Comparison of ENCODE assay signal across 8 cellular contexts in genomic region chr6:53119772-53120409, GRCh38. TPM values are rescaled to one million over a fixed set of nuclear protein-coding genes. Genes with fewer than 3 reads are reported as not detected.
DNase-seq lines count a peak whose midpoint lies in the region; ATAC-seq and TF ChIP-seq lines count a peak whose summit lies in the region.

No MANE protein-coding gene starts in this region.

- no peak overlapping the region for H2AFZ ChIP-seq in mammary epithelial cell (ENCODE audit: low read depth, low read length)

- H3K36me3 Mint-ChIP-seq in Calu3 (ENCODE audit: insufficient read depth, unreplicated experiment) = peaks cover 4% of the 10 kb centered on the region
- no peaks in the 10 kb centered on the region for H3K36me3 Mint-ChIP-seq in CD8-positive, alpha-beta memory T cell
- H3K36me3 Mint-ChIP-seq in activated CD4-positive, alpha-beta T cell treated with anti-CD3 and anti-CD28 coated beads for 36 hours (ENCODE audit: low read depth) = no peaks in the 10 kb centered on the region

- H3K4me1 Mint-ChIP-seq in Calu3 (ENCODE audit: low read depth, unreplicated experiment) = peaks cover 52% of the 10 kb centered on the region
- H3K4me1 Mint-ChIP-seq in CD8-positive, alpha-beta memory T cell = no peaks in the 10 kb centered on the region
- H3K4me1 Mint-ChIP-seq in activated CD4-positive, alpha-beta T cell treated with anti-CD3 and anti-CD28 coated beads for 36 hours = no peaks in the 10 kb centered on the region

- TF ChIP-seq CTCF in Calu3 (IDR thresholded peaks at IDR 0.05; ENCODE audit: unreplicated experiment) (no peak), mammary epithelial cell (conservative IDR thresholded peaks at IDR 0.05 in 1 of 2, IDR thresholded peaks at IDR 0.05 in 1 of 2; ENCODE audit: extremely low read depth in 1 of 2, insufficient read depth in 1 of 2, low read depth in 1 of 2, low read length in 2 of 2) (no peak)

- in situ Hi-C loops in mammary epithelial cell (cut with MboI; ENCODE audit: low sequenced_read_pairs in 2 of 2) = no loop called here

- H3K4me3 ChIP-seq in mammary epithelial cell (replicated peaks in 1 of 3; ENCODE audit: insufficient read depth in 1 of 3, low read depth in 2 of 3, low read length in 3 of 3) (no peak overlapping the region), mesendoderm (ENCODE audit: low read length) (no peak overlapping the region)
- no peak overlapping the region for H3K4me3 ChIP-seq in CD8-positive, alpha-beta memory T cell (ENCODE audit: low read length)

- H3K9me3 ChIP-seq in mammary epithelial cell (replicated peaks; ENCODE audit: insufficient read depth, low read length) = no peaks in the 10 kb centered on the region
- H3K9me3 ChIP-seq in CD8-positive, alpha-beta memory T cell (ENCODE audit: low read length) = no peaks in the 10 kb centered on the region

- no peak overlapping the region for H4K5ac ChIP-seq in mesendoderm (ENCODE audit: low read length)

- no peak overlapping the region for H2BK120ac ChIP-seq in mesendoderm (ENCODE audit: low read depth, low read length)

- no peak overlapping the region for H2AK5ac ChIP-seq in mesendoderm (ENCODE audit: low read length)

- peak overlapping the region; percentile 24 for H3K27ac Mint-ChIP-seq in Calu3 (ENCODE audit: unreplicated experiment)
- H3K27ac Mint-ChIP-seq in CD8-positive, alpha-beta memory T cell = no peak overlapping the region
- H3K27ac Mint-ChIP-seq in activated CD4-positive, alpha-beta T cell treated with anti-CD3 and anti-CD28 coated beads for 36 hours = no peak overlapping the region

- H3K27me3 Mint-ChIP-seq in Calu3 (ENCODE audit: unreplicated experiment) = no peaks in the 10 kb centered on the region
- peaks cover 4 to 23% of the 10 kb centered on the region in 2 donors for H3K27me3 Mint-ChIP-seq in CD8-positive, alpha-beta memory T cell
- H3K27me3 Mint-ChIP-seq in activated CD4-positive, alpha-beta T cell treated with anti-CD3 and anti-CD28 coated beads for 36 hours = peaks cover 7% of the 10 kb centered on the region

- H3K23ac ChIP-seq in mesendoderm (ENCODE audit: low read length) = no peak overlapping the region

- no peak overlapping the region for H3K9ac ChIP-seq in mammary epithelial cell (ENCODE audit: insufficient read depth, low read length)
- no peak overlapping the region for H3K9ac ChIP-seq in mesendoderm (ENCODE audit: low read length)

- no peak overlapping the region for H4K8ac ChIP-seq in mesendoderm (ENCODE audit: low read depth, low read length)

- DNase-seq in Calu3 (peak; percentile 46), NCI-H2029 (lab: John Stamatoyannopoulos, UW) (peak; percentile 22), mammary epithelial cell (peak; percentile 50), mesendoderm (peak; percentile 77), SKM-1 treated with dmso at 0.1 percent for 144 hours (lab: John Stamatoyannopoulos, UW; ENCODE audit: unreplicated experiment) (no peak)
- DNase-seq in CD8-positive, alpha-beta memory T cell = no peak
- DNase-seq in activated CD4-positive, alpha-beta T cell treated with anti-CD3 and anti-CD28 coated beads for 36 hours = no peak
- no peak for DNase-seq in activated effector memory CD4-positive, alpha-beta T cell treated with Interleukin-2 at 50 U/mL for 16 hours

- no peak overlapping the region for H3K4me2 ChIP-seq in mammary epithelial cell (ENCODE audit: insufficient read depth, low read depth, low read length)
- no peak overlapping the region for H3K4me2 ChIP-seq in mesendoderm (ENCODE audit: low read length)

- no peak for ATAC-seq in activated CD4-positive, alpha-beta T cell treated with anti-CD3 and anti-CD28 coated beads for 36 hours

- intact Hi-C loops in Calu3 (cut with micrococcal nuclease; ENCODE audit: unreplicated experiment) = no loop called here
- intact Hi-C loops in mammary epithelial cell (cut with micrococcal nuclease) = no loop called here
- intact Hi-C loops in activated CD4-positive, alpha-beta T cell treated with anti-CD3 and anti-CD28 coated beads for 36 hours (cut with DNase I, micrococcal nuclease) = no loop called here

- H3K36me3 ChIP-seq in mammary epithelial cell (ENCODE audit: insufficient read depth, low read length) (no peaks in the 10 kb centered on the region), mesendoderm (ENCODE audit: control insufficient read depth, insufficient read depth, low read length) (no peaks in the 10 kb centered on the region)
- H3K36me3 ChIP-seq in CD8-positive, alpha-beta memory T cell (ENCODE audit: insufficient read depth, low read length) = no peaks in the 10 kb centered on the region

- no peak overlapping the region for H3K4me3 Mint-ChIP-seq in Calu3 (ENCODE audit: low read depth, unreplicated experiment)
- H3K4me3 Mint-ChIP-seq in CD8-positive, alpha-beta memory T cell = no peak overlapping the region
- no peak overlapping the region for H3K4me3 Mint-ChIP-seq in activated CD4-positive, alpha-beta T cell treated with anti-CD3 and anti-CD28 coated beads for 36 hours

- H3K79me1 ChIP-seq in mesendoderm (ENCODE audit: low read length) = no peaks in the 10 kb centered on the region

- peaks cover 3% of the 10 kb centered on the region for H3K9me3 Mint-ChIP-seq in Calu3 (ENCODE audit: low read depth, unreplicated experiment)
- H3K9me3 Mint-ChIP-seq in CD8-positive, alpha-beta memory T cell = peaks cover 0 to 4% (median 0%) of the 10 kb centered on the region in 5 donors
- H3K9me3 Mint-ChIP-seq in activated CD4-positive, alpha-beta T cell treated with anti-CD3 and anti-CD28 coated beads for 36 hours (ENCODE audit: low read depth) = no peaks in the 10 kb centered on the region

- H2BK5ac ChIP-seq in mesendoderm (ENCODE audit: low read length) = no peak overlapping the region

- no TSS peak for BruUV-seq in Calu3 (replicated peaks; lab: Mats Ljungman, UMichigan)
- no TSS peak for BruUV-seq in mammary epithelial cell (replicated peaks; lab: Mats Ljungman, UMichigan)

- WGBS in mammary epithelial cell (ENCODE audit: low coverage, missing lambda C conversion rate) = 72% methylated on average over 4 of the region's 4 CpGs
- no CpG with 5 or more reads among the region's 4 CpGs for WGBS in mesendoderm (ENCODE audit: extremely low coverage, insufficient coverage, low lambda C conversion rate)

- no peak overlapping the region for H3K18ac ChIP-seq in mesendoderm (ENCODE audit: low read length)

- H3K27me3 ChIP-seq in mammary epithelial cell (ENCODE audit: insufficient read depth, low read length) (no peaks in the 10 kb centered on the region), mesendoderm (ENCODE audit: insufficient read depth, low read length, poor library complexity) (no peaks in the 10 kb centered on the region)
- H3K27me3 ChIP-seq in CD8-positive, alpha-beta memory T cell (ENCODE audit: insufficient read depth, low read length, poor library complexity, severe bottlenecking) = no peaks in the 10 kb centered on the region

- H4K20me1 ChIP-seq in mammary epithelial cell (ENCODE audit: insufficient read depth, low read length) = no peaks in the 10 kb centered on the region

- POLR2A ChIA-PET in CD8-positive, alpha-beta memory T cell (lab: Charles Lee) = no interaction called here
- POLR2A ChIA-PET in activated CD4-positive, alpha-beta T cell treated with anti-CD3 and anti-CD28 coated beads for 36 hours (lab: Charles Lee) = no interaction called here

- no peak overlapping the region for H3K27ac ChIP-seq in mammary epithelial cell (ENCODE audit: insufficient read depth, low read depth, low read length)
- no peak overlapping the region for H3K27ac ChIP-seq in mesendoderm (ENCODE audit: low read depth, low read length)
- no peak overlapping the region for H3K27ac ChIP-seq in CD8-positive, alpha-beta memory T cell (ENCODE audit: low read depth, low read length)

- H3K56ac ChIP-seq in mesendoderm (ENCODE audit: low read length) = no peak overlapping the region

- dilution Hi-C loops in mammary epithelial cell (cut with HindIII; ENCODE audit: low sequenced_read_pairs) = no loop called here

- H3K79me2 ChIP-seq in mammary epithelial cell (ENCODE audit: insufficient read depth, low read length) (no peaks in the 10 kb centered on the region), mesendoderm (ENCODE audit: control insufficient read depth, insufficient read depth, low read length) (no peaks in the 10 kb centered on the region)

- H3K4me1 ChIP-seq in mammary epithelial cell (ENCODE audit: insufficient read depth, low read length) (peaks cover 12% of the 10 kb centered on the region), mesendoderm (ENCODE audit: control insufficient read depth, low read depth, low read length) (peaks cover 4% of the 10 kb centered on the region)
- no peaks in the 10 kb centered on the region for H3K4me1 ChIP-seq in CD8-positive, alpha-beta memory T cell (ENCODE audit: insufficient read depth, low read length)

- CTCF ChIA-PET in Calu3 (lab: Charles Lee) = interaction anchor here (0.6 to 1.2 kb wide), 2 partner anchors 9 to 24 kb away, joined by 3 to 4 read pairs; no protein-coding TSS in a partner anchor
- CTCF ChIA-PET in mammary epithelial cell (lab: Charles Lee; ENCODE audit: low non-redundant PET) = no interaction called here
- CTCF ChIA-PET in CD8-positive, alpha-beta memory T cell (lab: Charles Lee) = no interaction called here
- CTCF ChIA-PET in activated CD4-positive, alpha-beta T cell treated with anti-CD3 and anti-CD28 coated beads for 36 hours (lab: Charles Lee) = interaction anchor here (0.6 kb wide), 2 partner anchors 46 to 137 kb away, joined by 3 read pairs; no protein-coding TSS in a partner anchor

- H2BK15ac ChIP-seq in mesendoderm (replicated peaks; ENCODE audit: low read depth) = no peak overlapping the region

- H3K4ac ChIP-seq in mesendoderm (ENCODE audit: low read depth, low read length) = no peak overlapping the region

RNA-seq across cellular contexts. Expression of gene GCM1, which starts 28.8 kb away (rescaled TPM):
- total RNA-seq in Calu3 (2022) (0.38 and 0.47 TPM in 2 replicates), mammary epithelial cell (not detected)
- not detected for polyA plus RNA-seq in mammary epithelial cell
- polyA minus RNA-seq in mammary epithelial cell = not detected
- 0.01 TPM for polyA plus RNA-seq in mesendoderm (2013, experiment 1 of 2)
- polyA plus RNA-seq in mesendoderm (2013, experiment 2 of 2) = not detected
- not detected for total RNA-seq in CD8-positive, alpha-beta memory T cell
- polyA plus RNA-seq in CD8-positive, alpha-beta memory T cell = not detected
- under 1 TPM in 1 of 2 experiments, not detected in 1; 0.07 TPM for total RNA-seq in activated CD4-positive, alpha-beta T cell treated with anti-CD3 and anti-CD28 coated beads for 36 hours

RNA-seq across cellular contexts. Expression of gene FBXO9, which starts 54.7 kb away (rescaled TPM):
- total RNA-seq in Calu3 (2022) = 91.2 and 94.5 TPM in 2 replicates
- total RNA-seq in mammary epithelial cell = 10 to 100 TPM; 31.5 to 68.6 TPM
- polyA plus RNA-seq in mammary epithelial cell = 54.7 TPM
- 67.5 TPM for polyA minus RNA-seq in mammary epithelial cell
- polyA plus RNA-seq in mesendoderm (2013, experiment 1 of 2) = 26.3 TPM
- 26.9 TPM for polyA plus RNA-seq in mesendoderm (2013, experiment 2 of 2)
- 10 to 100 TPM; 62.7 to 71.2 TPM for total RNA-seq in CD8-positive, alpha-beta memory T cell
- 57.3 TPM for polyA plus RNA-seq in CD8-positive, alpha-beta memory T cell
- 10 to 100 TPM; 51.2 to 58.7 TPM for total RNA-seq in activated CD4-positive, alpha-beta T cell treated with anti-CD3 and anti-CD28 coated beads for 36 hours

RNA-seq across cellular contexts. Expression of gene CILK1, which starts 58.3 kb away (rescaled TPM):
- total RNA-seq in Calu3 (2022) = 4.1 and 4.7 TPM in 2 replicates
- 10 to 100 TPM in 1 of 2 donors, 1 to 10 TPM in 1; 5.8 to 12.8 TPM for total RNA-seq in mammary epithelial cell
- polyA plus RNA-seq in mammary epithelial cell = 5.2 TPM
- 5.1 TPM for polyA minus RNA-seq in mammary epithelial cell
- polyA plus RNA-seq in mesendoderm (2013, experiment 1 of 2) = 11.5 TPM
- polyA plus RNA-seq in mesendoderm (2013, experiment 2 of 2) = 11.1 TPM
- total RNA-seq in CD8-positive, alpha-beta memory T cell = 1 to 10 TPM; 7.4 to 7.7 TPM
- polyA plus RNA-seq in CD8-positive, alpha-beta memory T cell = 5.5 TPM
- 1 to 10 TPM; 7.5 to 8.2 TPM for total RNA-seq in activated CD4-positive, alpha-beta T cell treated with anti-CD3 and anti-CD28 coated beads for 36 hours

Comparison
In these comparisons a context has a peak if more than half of its experiments do, and no peak if none do; other contexts are left out.
1. DNase-seq: peak in Calu3 (single experiment), NCI-H2029 (single experiment), mammary epithelial cell (single experiment) and mesendoderm (single experiment); none in CD8-positive, alpha-beta memory T cell (0 of 5), SKM-1 treated with dmso at 0.1 percent for 144 hours (single experiment), activated CD4-positive, alpha-beta T cell treated with anti-CD3 and anti-CD28 coated beads for 36 hours (single experiment) and activated effector memory CD4-positive, alpha-beta T cell treated with Interleukin-2 at 50 U/mL for 16 hours (single experiment).
2. CTCF ChIA-PET loops: an anchor here in Calu3 (0.6 to 1.2 kb wide) and activated CD4-positive, alpha-beta T cell treated with anti-CD3 and anti-CD28 coated beads for 36 hours (0.6 kb wide); none called in mammary epithelial cell and CD8-positive, alpha-beta memory T cell.